20 cellular contexts compared by ENCODE assay signal in genomic region chr6:16372029-16372776, GRCh38.
DNase-seq lines count a peak whose midpoint lies in the region; TF ChIP-seq lines count a peak whose summit lies in the region.
"Had no signal": no experiment of that assay in that cellular context is flagged by ENCODE, and none has a peak within 500 bp of the region (broad histone marks: within the 10 kb centered on the region; RNA-seq: fewer than 3 reads in every experiment).

No MANE protein-coding gene starts in this region.

- TF ChIP-seq CTCF in fibroblast of pulmonary artery (IDR thresholded peaks at IDR 0.05; ENCODE audit: low read length, missing control alignments), result no peak

- no peak overlapping the region for H3K4me3 ChIP-seq in fibroblast of pulmonary artery (replicated peaks; ENCODE audit: low read depth, low read length)
- H3K4me3 ChIP-seq: A549, BLaER1, GM23248, HAP-1 had no signal

- no peak for TF ChIP-seq RAD21 in Ishikawa (IDR thresholded peaks at IDR 0.05; ENCODE audit: low read depth)

- TF ChIP-seq EP300 in Ishikawa (IDR thresholded peaks at IDR 0.05; ENCODE audit: borderline replicate concordance), result no peak

- DNase-seq in CD1c-positive myeloid dendritic cell (ENCODE audit: extremely low spot score) (peak; percentile 32), fibroblast of pulmonary artery (ENCODE audit: low read depth) (peak; percentile 29), pulmonary artery endothelial cell (ENCODE audit: low read depth, low spot score) (peak; percentile 48), HT-29 (ENCODE audit: low spot score) (no peak), DMS79 treated with DMSO at 0.1 percent for 48 hours (lab: John Stamatoyannopoulos, UW) (no peak), mucosa of gallbladder (ENCODE audit: low spot score) (no peak)
- DNase-seq: DMS79, GM23248, NCI-H1417 treated with DMSO at 0.1 percent for 48 hours, NCI-H187 treated with DMSO at 0.1 percent for 48 hours, NCI-H2171, NCI-H526, PC-3, RPMI8226, SHP77 treated with DMSO at 0.1 percent for 48 hours, SK-N-SH had no signal

TF ChIP-seq in Ishikawa, 13 proteins besides CTCF, POLR2A, EP300 and RAD21:
- TF ChIP-seq NFIC (IDR thresholded peaks at IDR 0.05) (0 out of 2 replicates have a peak, but pooled peaks have one; percentile 11), TAF1 (IDR thresholded peaks at IDR 0.05; ENCODE audit: low read depth) (no peak)

Comparison
In these comparisons a context has a peak if more than half of its experiments do, and no peak if none do; other contexts are left out.
1. DNase-seq: peak in CD1c-positive myeloid dendritic cell (single experiment), fibroblast of pulmonary artery (single experiment) and pulmonary artery endothelial cell (single experiment); none in HT-29 (single experiment), DMS79 treated with DMSO at 0.1 percent for 48 hours (single experiment) and mucosa of gallbladder (single experiment).